ENCODE assay signal across 8 cellular contexts in the genomic region with DNA sequence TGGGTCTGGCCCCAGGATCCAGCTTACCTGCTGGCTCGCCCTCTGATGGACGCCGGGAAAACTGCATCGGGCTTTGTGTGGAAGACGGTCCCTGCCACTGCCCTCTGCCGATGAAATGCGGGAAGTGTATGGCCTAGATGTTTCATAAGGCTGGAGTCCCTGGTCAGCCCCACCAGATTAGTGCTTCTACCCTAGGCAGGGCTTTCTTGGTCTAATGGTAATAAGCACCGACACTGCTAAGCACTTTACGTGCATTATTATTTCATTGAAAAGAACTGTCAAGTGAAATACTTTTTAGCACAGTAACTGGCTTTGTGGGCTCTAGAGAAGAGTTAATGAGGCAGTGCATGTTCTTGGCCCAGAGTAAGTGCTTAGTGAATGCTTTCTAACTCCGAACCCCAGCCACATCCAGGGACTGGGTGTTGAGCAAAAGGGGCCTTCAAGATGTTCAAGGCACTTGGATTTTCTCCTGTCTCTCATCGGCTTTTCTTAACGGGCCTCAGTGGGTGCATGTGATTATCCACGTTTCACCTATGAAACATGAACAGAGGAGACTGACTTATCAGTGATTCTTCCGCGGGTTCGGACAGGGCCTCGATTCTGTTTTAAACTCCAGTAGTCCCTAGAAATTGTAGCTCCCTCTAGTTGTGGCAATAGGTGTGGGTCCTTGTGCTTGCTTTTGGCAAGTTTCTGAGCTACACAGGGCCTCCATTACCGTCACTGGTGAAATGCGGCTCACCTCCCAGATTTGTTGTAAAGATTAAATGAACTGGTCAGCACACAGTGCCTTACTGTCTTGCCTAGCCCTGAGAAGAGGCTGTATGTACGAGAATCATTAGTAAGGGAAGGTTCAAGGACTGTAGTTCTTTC. TPM values are rescaled to one million over a fixed set of nuclear protein-coding genes. Genes with fewer than 3 reads are reported as not detected.
DNase-seq lines count a peak whose midpoint lies in the region; ATAC-seq and TF ChIP-seq lines count a peak whose summit lies in the region.

No MANE protein-coding gene starts in this region.

- H2AFZ ChIP-seq in Loucy (ENCODE audit: low read length) = no peak overlapping the region
- H2AFZ ChIP-seq in fibroblast of lung (ENCODE audit: low read length) = no peak overlapping the region

- H3K4me2 ChIP-seq in Loucy (ENCODE audit: low read depth, low read length, poor library complexity, severe bottlenecking) = peak overlapping the region; percentile 3
- H3K4me2 ChIP-seq in fibroblast of lung (ENCODE audit: extremely low read depth, insufficient read depth, low read length) = no peak overlapping the region

- peak overlapping the region; percentile 11 for H3K4me3 Mint-ChIP-seq in activated T-helper 1 cell treated with anti-CD3 and anti-CD28 coated beads, Interleukin-12 subunit alpha, Interleukin-12 subunit beta, Interleukin-2, Interleukin-4 antibody, amounts not matched to agents 30 ng/mL and 10 ng/mL and 1 ng/mL, durations not matched to agents 14 hours and 24 hours and 36 hours
- no peak overlapping the region for H3K4me3 Mint-ChIP-seq in natural killer cell treated with Interleukin-12 subunit alpha and Interleukin-12 subunit beta and Interleukin-15 and Interleukin-18, amount 100 ng/mL, for 72 hours

- no peaks in the 10 kb centered on the region for H3K27me3 ChIP-seq in Loucy (ENCODE audit: insufficient read depth, low read length, poor library complexity, severe bottlenecking)
- no peaks in the 10 kb centered on the region for H3K27me3 ChIP-seq in fibroblast of lung (ENCODE audit: control insufficient read depth, insufficient read depth, low read length)

- peaks cover 21% of the 10 kb centered on the region for H3K4me1 Mint-ChIP-seq in activated T-helper 1 cell treated with anti-CD3 and anti-CD28 coated beads, Interleukin-12 subunit alpha, Interleukin-12 subunit beta, Interleukin-2, Interleukin-4 antibody, amounts not matched to agents 30 ng/mL and 10 ng/mL and 1 ng/mL, durations not matched to agents 14 hours and 24 hours and 36 hours (ENCODE audit: low read depth)
- H3K4me1 Mint-ChIP-seq in natural killer cell treated with Interleukin-12 subunit alpha and Interleukin-12 subunit beta and Interleukin-15 and Interleukin-18, amount 100 ng/mL, for 72 hours (ENCODE audit: low read depth in 2 of 2) = no peaks in the 10 kb centered on the region

- H3F3A ChIP-seq in Loucy (ENCODE audit: low read depth) = no peaks in the 10 kb centered on the region

- no peaks in the 10 kb centered on the region for H3K9me2 ChIP-seq in Loucy (replicated peaks; ENCODE audit: low read depth, low read length)

- H4K20me1 ChIP-seq in Loucy (ENCODE audit: insufficient read depth, low read length, poor library complexity, severe bottlenecking) (peaks cover 37% of the 10 kb centered on the region), fibroblast of lung (ENCODE audit: control insufficient read depth, extremely low read depth, insufficient read depth, low read length) (no peaks in the 10 kb centered on the region)

- no peaks in the 10 kb centered on the region for H3K27me3 Mint-ChIP-seq in activated T-helper 1 cell treated with anti-CD3 and anti-CD28 coated beads, Interleukin-12 subunit alpha, Interleukin-12 subunit beta, Interleukin-2, Interleukin-4 antibody, amounts not matched to agents 30 ng/mL and 10 ng/mL and 1 ng/mL, durations not matched to agents 14 hours and 24 hours and 36 hours (ENCODE audit: insufficient read depth)
- no peaks in the 10 kb centered on the region for H3K27me3 Mint-ChIP-seq in natural killer cell treated with Interleukin-12 subunit alpha and Interleukin-12 subunit beta and Interleukin-15 and Interleukin-18, amount 100 ng/mL, for 72 hours

- no peak overlapping the region for H3K27ac Mint-ChIP-seq in activated T-helper 1 cell treated with anti-CD3 and anti-CD28 coated beads, Interleukin-12 subunit alpha, Interleukin-12 subunit beta, Interleukin-2, Interleukin-4 antibody, amounts not matched to agents 30 ng/mL and 10 ng/mL and 1 ng/mL, durations not matched to agents 14 hours and 24 hours and 36 hours
- no peak overlapping the region for H3K27ac Mint-ChIP-seq in natural killer cell treated with Interleukin-12 subunit alpha and Interleukin-12 subunit beta and Interleukin-15 and Interleukin-18, amount 100 ng/mL, for 72 hours

- no peak overlapping the region for H3K27ac ChIP-seq in fibroblast of lung (ENCODE audit: insufficient read depth, low read length)

- ATAC-seq in GM21576 (IDR thresholded peaks at IDR 0.05; ENCODE audit: unreplicated experiment) = peak; percentile 64
- peak; percentile 88 to 92 for ATAC-seq in natural killer cell treated with Interleukin-12 subunit alpha and Interleukin-12 subunit beta and Interleukin-15 and Interleukin-18, amount 100 ng/mL, for 72 hours

- no peaks in the 10 kb centered on the region for H3K9me3 Mint-ChIP-seq in activated T-helper 1 cell treated with anti-CD3 and anti-CD28 coated beads, Interleukin-12 subunit alpha, Interleukin-12 subunit beta, Interleukin-2, Interleukin-4 antibody, amounts not matched to agents 30 ng/mL and 10 ng/mL and 1 ng/mL, durations not matched to agents 14 hours and 24 hours and 36 hours
- H3K9me3 Mint-ChIP-seq in natural killer cell treated with Interleukin-12 subunit alpha and Interleukin-12 subunit beta and Interleukin-15 and Interleukin-18, amount 100 ng/mL, for 72 hours = no peaks in the 10 kb centered on the region

- no peak overlapping the region for H3K9ac ChIP-seq in Loucy (ENCODE audit: low read depth, low read length, poor library complexity, severe bottlenecking)
- H3K9ac ChIP-seq in fibroblast of lung (ENCODE audit: insufficient read depth, low read length) = no peak overlapping the region

- intact Hi-C loops in activated T-helper 1 cell treated with anti-CD3 and anti-CD28 coated beads, Interleukin-12 subunit alpha, Interleukin-12 subunit beta, Interleukin-2, Interleukin-4 antibody, amounts not matched to agents 30 ng/mL and 10 ng/mL and 1 ng/mL, durations not matched to agents 14 hours and 24 hours and 36 hours (cut with micrococcal nuclease) = loop anchor here (1.0 kb wide), 2 partner anchors 23 to 106 kb away; no protein-coding TSS in a partner anchor

- H3K36me3 ChIP-seq in Loucy (ENCODE audit: insufficient read depth, low read length) = peaks cover 25% of the 10 kb centered on the region; the same call in 1 of the 2 replicates
- peaks cover 33% of the 10 kb centered on the region for H3K36me3 ChIP-seq in fibroblast of lung (ENCODE audit: control insufficient read depth, insufficient read depth, low read length)

- no peak overlapping the region for H3K4me3 ChIP-seq in Loucy (ENCODE audit: low read length, poor library complexity, severe bottlenecking)
- H3K4me3 ChIP-seq in fibroblast of lung (replicated peaks in 1 of 4; ENCODE audit: control extremely low read depth in 1 of 4, insufficient read depth in 1 of 4, low read depth in 3 of 4, low read length in 4 of 4) = no peak overlapping the region

- DNase-seq in DMS 273 (lab: John Stamatoyannopoulos, UW; ENCODE audit: unreplicated experiment) (peak; percentile 97), RKO (ENCODE audit: low spot score) (peak; percentile 90), fibroblast of lung (ENCODE audit: low read depth in 2 of 2) (peak; percentile 85 to 93)
- DNase-seq in activated T-helper 1 cell treated with anti-CD3 and anti-CD28 coated beads, Interleukin-12 subunit alpha, Interleukin-12 subunit beta, Interleukin-2, Interleukin-4 antibody, amounts not matched to agents 30 ng/mL and 10 ng/mL and 1 ng/mL, durations not matched to agents 14 hours and 24 hours and 36 hours (ENCODE audit: low spot score) = peak; percentile 82
- peak; percentile 87 for DNase-seq in natural killer cell treated with Interleukin-12 subunit alpha and Interleukin-12 subunit beta and Interleukin-15 and Interleukin-18, amount 100 ng/mL, for 72 hours (ENCODE audit: low spot score)
- DNase-seq in stimulated activated naive CD4-positive, alpha-beta T cell treated with Interleukin-2 at 50 U/mL for 16 hours (lab: John Stamatoyannopoulos, UW) = peak; percentile 84

- H3K36me3 Mint-ChIP-seq in activated T-helper 1 cell treated with anti-CD3 and anti-CD28 coated beads, Interleukin-12 subunit alpha, Interleukin-12 subunit beta, Interleukin-2, Interleukin-4 antibody, amounts not matched to agents 30 ng/mL and 10 ng/mL and 1 ng/mL, durations not matched to agents 14 hours and 24 hours and 36 hours (ENCODE audit: low read depth) = peaks cover 32% of the 10 kb centered on the region
- H3K36me3 Mint-ChIP-seq in natural killer cell treated with Interleukin-12 subunit alpha and Interleukin-12 subunit beta and Interleukin-15 and Interleukin-18, amount 100 ng/mL, for 72 hours = no peaks in the 10 kb centered on the region

- H3K9me3 ChIP-seq in Loucy (ENCODE audit: insufficient read depth, low read depth, low read length) (no peaks in the 10 kb centered on the region), fibroblast of lung (ENCODE audit: control insufficient read depth, insufficient read depth, low read depth, low read length) (no peaks in the 10 kb centered on the region)

- H3K79me2 ChIP-seq in Loucy (ENCODE audit: insufficient read depth, low read length) (peaks cover 29% of the 10 kb centered on the region), fibroblast of lung (ENCODE audit: control insufficient read depth, insufficient read depth, low read length) (peaks cover 26% of the 10 kb centered on the region)

- H3K4me1 ChIP-seq in Loucy (ENCODE audit: insufficient read depth, low read length, poor library complexity, severe bottlenecking) = peaks cover 21% of the 10 kb centered on the region
- peaks cover 9% of the 10 kb centered on the region for H3K4me1 ChIP-seq in fibroblast of lung (ENCODE audit: control insufficient read depth, extremely low read depth, insufficient read depth, low read length)

- TF ChIP-seq CTCF in Loucy (conservative IDR thresholded peaks at IDR 0.05; ENCODE audit: low read length) (peak; percentile 99), fibroblast of lung (conservative IDR thresholded peaks at IDR 0.05 in 1 of 2, IDR thresholded peaks at IDR 0.05 in 1 of 2; ENCODE audit: low read depth in 1 of 2, low read length in 2 of 2) (peak; percentile 99 to 100)

RNA-seq across cellular contexts. Expression of a gene that starts 6.6 kb away (rescaled TPM):
- total RNA-seq in activated T-helper 1 cell treated with anti-CD3 and anti-CD28 coated beads, Interleukin-12 subunit alpha, Interleukin-12 subunit beta, Interleukin-2, Interleukin-4 antibody, amounts not matched to agents 30 ng/mL and 10 ng/mL and 1 ng/mL, durations not matched to agents 14 hours and 24 hours and 36 hours = 178 and 182 TPM in 2 replicates
- total RNA-seq in fibroblast of lung = 28.7 and 32.6 TPM in 2 replicates
- 17.5 and 20.8 TPM in 2 replicates for polyA plus RNA-seq in fibroblast of lung
- 19.6 and 23.8 TPM in 2 replicates for polyA plus RNA-seq in fibroblast of lung (2012)
- polyA minus RNA-seq in fibroblast of lung (ENCODE audit: low replicate concordance) = 87.6 and 99.6 TPM in 2 replicates
- total RNA-seq in natural killer cell treated with Interleukin-12 subunit alpha and Interleukin-12 subunit beta and Interleukin-15 and Interleukin-18, amount 100 ng/mL, for 72 hours = 100 to 1,000 TPM in 1 of 2 donors, 10 to 100 TPM in 1; 59.7 to 186 TPM

RNA-seq across cellular contexts. Expression of a gene that starts 21.8 kb away (rescaled TPM):
- total RNA-seq in activated T-helper 1 cell treated with anti-CD3 and anti-CD28 coated beads, Interleukin-12 subunit alpha, Interleukin-12 subunit beta, Interleukin-2, Interleukin-4 antibody, amounts not matched to agents 30 ng/mL and 10 ng/mL and 1 ng/mL, durations not matched to agents 14 hours and 24 hours and 36 hours = 5.2 and 5.4 TPM in 2 replicates
- total RNA-seq in fibroblast of lung = 2.8 TPM in 2 replicates
- 3.0 and 3.8 TPM in 2 replicates for polyA plus RNA-seq in fibroblast of lung
- polyA plus RNA-seq in fibroblast of lung (2012) = 2.0 and 2.2 TPM in 2 replicates
- 3.4 and 8.3 TPM in 2 replicates for polyA minus RNA-seq in fibroblast of lung (ENCODE audit: low replicate concordance)
- 10 to 100 TPM in 1 of 2 donors, 1 to 10 TPM in 1; 3.2 to 10.2 TPM for total RNA-seq in natural killer cell treated with Interleukin-12 subunit alpha and Interleukin-12 subunit beta and Interleukin-15 and Interleukin-18, amount 100 ng/mL, for 72 hours

RNA-seq across cellular contexts. Expression of a gene that starts 24.4 kb away (rescaled TPM):
- 9.5 and 11.5 TPM in 2 replicates for total RNA-seq in activated T-helper 1 cell treated with anti-CD3 and anti-CD28 coated beads, Interleukin-12 subunit alpha, Interleukin-12 subunit beta, Interleukin-2, Interleukin-4 antibody, amounts not matched to agents 30 ng/mL and 10 ng/mL and 1 ng/mL, durations not matched to agents 14 hours and 24 hours and 36 hours
- total RNA-seq in fibroblast of lung = 4.1 and 6.6 TPM in 2 replicates
- polyA plus RNA-seq in fibroblast of lung = 10.8 and 11.5 TPM in 2 replicates
- 9.7 and 11.9 TPM in 2 replicates for polyA plus RNA-seq in fibroblast of lung (2012)
- 19.7 and 27.4 TPM in 2 replicates for polyA minus RNA-seq in fibroblast of lung (ENCODE audit: low replicate concordance)
- total RNA-seq in natural killer cell treated with Interleukin-12 subunit alpha and Interleukin-12 subunit beta and Interleukin-15 and Interleukin-18, amount 100 ng/mL, for 72 hours = 1 to 10 TPM; 1.5 to 9.7 TPM

RNA-seq across cellular contexts. Expression of a gene that starts 30.6 kb away (rescaled TPM):
- 1,513 and 1,534 TPM in 2 replicates for total RNA-seq in activated T-helper 1 cell treated with anti-CD3 and anti-CD28 coated beads, Interleukin-12 subunit alpha, Interleukin-12 subunit beta, Interleukin-2, Interleukin-4 antibody, amounts not matched to agents 30 ng/mL and 10 ng/mL and 1 ng/mL, durations not matched to agents 14 hours and 24 hours and 36 hours
- 519 and 881 TPM in 2 replicates for total RNA-seq in fibroblast of lung
- 1,041 and 1,196 TPM in 2 replicates for polyA plus RNA-seq in fibroblast of lung
- polyA plus RNA-seq in fibroblast of lung (2012) = 1,359 and 1,543 TPM in 2 replicates
- polyA minus RNA-seq in fibroblast of lung (ENCODE audit: low replicate concordance) = 77.8 and 117 TPM in 2 replicates
- total RNA-seq in natural killer cell treated with Interleukin-12 subunit alpha and Interleukin-12 subunit beta and Interleukin-15 and Interleukin-18, amount 100 ng/mL, for 72 hours = 1,000 to 10,000 TPM; 1,264 to 1,439 TPM

RNA-seq across cellular contexts. Expression of a gene that starts 32.7 kb away (rescaled TPM):
- 17.6 and 18.2 TPM in 2 replicates for total RNA-seq in activated T-helper 1 cell treated with anti-CD3 and anti-CD28 coated beads, Interleukin-12 subunit alpha, Interleukin-12 subunit beta, Interleukin-2, Interleukin-4 antibody, amounts not matched to agents 30 ng/mL and 10 ng/mL and 1 ng/mL, durations not matched to agents 14 hours and 24 hours and 36 hours
- 159 and 174 TPM in 2 replicates for total RNA-seq in fibroblast of lung
- polyA plus RNA-seq in fibroblast of lung = 287 and 338 TPM in 2 replicates
- polyA plus RNA-seq in fibroblast of lung (2012) = 210 and 269 TPM in 2 replicates
- 474 and 535 TPM in 2 replicates for polyA minus RNA-seq in fibroblast of lung (ENCODE audit: low replicate concordance)
- total RNA-seq in natural killer cell treated with Interleukin-12 subunit alpha and Interleukin-12 subunit beta and Interleukin-15 and Interleukin-18, amount 100 ng/mL, for 72 hours = 10 to 100 TPM in 1 of 2 donors, 1 to 10 TPM in 1; 8.5 to 25.7 TPM
